Comparison of ENCODE assay signal across 8 cellular contexts in genomic region chr9:98848450-98849149, GRCh38. TPM values are rescaled to one million over a fixed set of nuclear protein-coding genes. Genes with fewer than 3 reads are reported as not detected.
A peak's percentile ranks its signal among the peaks of the same experiment; 100 is the strongest.
DNase-seq lines count a peak whose midpoint lies in the region; ATAC-seq, FAIRE-seq and TF ChIP-seq lines count a peak whose summit lies in the region.

No MANE protein-coding gene starts in this region.

- peaks cover 0 to 4% (median 0%) of the 10 kb centered on the region in 5 donors for H3K36me3 ChIP-seq in subcutaneous abdominal adipose tissue (ENCODE audit: control insufficient read depth in 5 of 5, insufficient read depth in 5 of 5, low read length in 5 of 5)

- no peak for FAIRE-seq in frontal cortex (lab: Jason Lieb, UNC)

- H3K4me3 ChIP-seq in subcutaneous abdominal adipose tissue (ENCODE audit: low read depth in 1 of 5, low read length in 5 of 5) = peak overlapping the region; percentile 48 to 71 (median 51)

- H3K9ac ChIP-seq in subcutaneous abdominal adipose tissue (ENCODE audit: low read length in 5 of 5) = peak overlapping the region in 4 of 5 donors; percentile 25 to 81 (median 74)

- peaks cover 0 to 3% (median 0%) of the 10 kb centered on the region in 5 donors for H3K27me3 ChIP-seq in subcutaneous abdominal adipose tissue (ENCODE audit: control insufficient read depth in 5 of 5, insufficient read depth in 4 of 5, low read length in 5 of 5)

- no peaks in the 10 kb centered on the region for H3K9me3 ChIP-seq in subcutaneous abdominal adipose tissue (ENCODE audit: control insufficient read depth in 5 of 5, low read length in 5 of 5)

- peak overlapping the region; percentile 57 for H3K27ac ChIP-seq in subcutaneous abdominal adipose tissue (ENCODE audit: low read depth, low read length)

- ATAC-seq in GM21717 (IDR thresholded peaks at IDR 0.05; ENCODE audit: unreplicated experiment) = peak; percentile 69

- peaks cover 0 to 6% (median 4%) of the 10 kb centered on the region in 5 donors for H3K4me1 ChIP-seq in subcutaneous abdominal adipose tissue (ENCODE audit: control insufficient read depth in 5 of 5, insufficient read depth in 5 of 5, low read length in 5 of 5)

- DNase-seq in DMS53 (lab: John Stamatoyannopoulos, UW) (peak; percentile 89), SHP77 treated with DMSO at 0.1 percent for 48 hours (lab: John Stamatoyannopoulos, UW) (peak; percentile 37), activated gamma-delta T cell (lab: John Stamatoyannopoulos, UW) (peak; percentile 16), frontal cortex (ENCODE audit: low spot score in 2 of 2) (peak; percentile 56 to 83), nucleus accumbens (lab: John Stamatoyannopoulos, UW) (peak in 55 of 56 donors; percentile 27 to 95 (median 79))

- peak; percentile 95 for TF ChIP-seq CTCF in LNCAP (IDR thresholded peaks at IDR 0.05)

RNA-seq across cellular contexts. Expression of gene GALNT12, which starts 41.1 kb away (rescaled TPM):
- total RNA-seq in frontal cortex = 0.82 TPM

RNA-seq across cellular contexts. Expression of gene ANKS6, which starts 52.2 kb away (rescaled TPM):
- total RNA-seq in frontal cortex = 2.4 TPM

Comparison
In these comparisons a context has a peak if more than half of its experiments do, and no peak if none do; other contexts are left out.
1. Peak in every context shown above with its lines: DNase-seq, ATAC-seq, H3K4me3 ChIP-seq and H3K27ac ChIP-seq.
2. DNase-seq: peak in every context shown above with its lines; median percentile 89 in DMS53; 79 in nucleus accumbens; 70 in frontal cortex; 37 in SHP77 treated with DMSO at 0.1 percent for 48 hours; 16 in activated gamma-delta T cell.